Comparison of ENCODE assay signal across 13 cellular contexts in the genomic region with DNA sequence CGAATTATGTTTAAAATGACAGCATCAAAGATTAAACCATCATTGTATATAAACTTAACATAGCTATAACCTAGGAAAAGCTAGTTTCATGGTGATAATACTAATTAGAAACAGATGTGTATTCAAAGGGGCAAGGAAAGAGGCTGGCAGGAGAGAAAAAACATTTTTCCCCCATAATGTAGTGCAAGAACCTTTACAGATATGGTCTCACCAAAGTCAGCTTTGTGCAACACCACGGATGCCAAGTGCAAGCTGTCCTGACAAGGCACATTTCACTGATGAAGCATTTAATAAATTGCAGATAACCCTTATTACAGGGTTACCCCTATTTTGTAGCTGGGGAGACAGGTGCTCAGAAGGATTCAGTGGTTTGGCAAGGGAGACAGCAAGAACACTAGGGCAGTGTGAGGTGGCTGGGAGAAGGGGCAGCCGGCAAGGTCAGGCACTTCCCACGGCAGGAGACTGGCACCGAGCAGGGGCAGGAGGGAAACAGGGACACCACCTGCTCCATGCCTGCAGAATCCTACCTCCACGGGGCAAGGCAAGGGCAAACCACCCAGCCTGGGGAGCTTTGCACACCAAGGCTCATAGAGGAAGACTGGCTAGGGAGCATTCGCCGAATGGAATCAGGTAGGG. TPM values are rescaled to one million over a fixed set of nuclear protein-coding genes. Genes with fewer than 3 reads are reported as not detected.
DNase-seq lines count a peak whose midpoint lies in the region; ATAC-seq and TF ChIP-seq lines count a peak whose summit lies in the region.
"Had no signal": no experiment of that assay in that cellular context is flagged by ENCODE, and none has a peak within 500 bp of the region (broad histone marks: within the 10 kb centered on the region; RNA-seq: fewer than 3 reads in every experiment).

No MANE protein-coding gene starts in this region.

- peaks cover 36% of the 10 kb centered on the region for H3K79me2 ChIP-seq in PC-9 (ENCODE audit: low read depth)

- H3K36me3 ChIP-seq in PC-9 (ENCODE audit: low read depth) = no peaks in the 10 kb centered on the region
- peaks cover 0 to 9% (median 7%) of the 10 kb centered on the region in 4 donors for H3K36me3 ChIP-seq in stomach

- H4K20me1 ChIP-seq in PC-9 (ENCODE audit: insufficient read depth) = no peaks in the 10 kb centered on the region

- H3K4me2 ChIP-seq in PC-9 = peak overlapping the region; percentile 66

- no peak overlapping the region for H2AFZ ChIP-seq in PC-9

- no peak for ATAC-seq in foreskin keratinocyte
- ATAC-seq in HG03457 (IDR thresholded peaks at IDR 0.05; ENCODE audit: unreplicated experiment) = no peak
- ATAC-seq: effector memory CD8-positive, alpha-beta T cell; naive thymus-derived CD8-positive, alpha-beta T cell had no signal

- H3K9me3 ChIP-seq in PC-9 (ENCODE audit: insufficient read depth, low read depth) (no peaks in the 10 kb centered on the region), stomach (no peaks in the 10 kb centered on the region)

- H3K4me1 ChIP-seq in PC-9 (replicated peaks; ENCODE audit: insufficient read depth) = peaks cover 55% of the 10 kb centered on the region
- H3K4me1 ChIP-seq in stomach = peaks cover 41 to 78% (median 59%) of the 10 kb centered on the region in 4 donors
- peaks cover 9% of the 10 kb centered on the region for H3K4me1 ChIP-seq in foreskin keratinocyte

- TF ChIP-seq POLR2A in stomach (IDR thresholded peaks at IDR 0.05) = no peak

- POLR2A ChIA-PET in PC-9 (lab: Charles Lee; ENCODE audit: unreplicated experiment) = no interaction called here

- no peak for TF ChIP-seq EP300 in stomach (IDR thresholded peaks at IDR 0.05)

- DNase-seq in PC-9 = peak in 1 of 2 experiments; percentile 1
- peak; percentile 63 for DNase-seq in cerebellar cortex (ENCODE audit: low spot score)
- peak; percentile 13 for DNase-seq in kidney glomerular epithelial cell (lab: John Stamatoyannopoulos, UW)
- no peak for DNase-seq in stomach
- no peak for DNase-seq in foreskin keratinocyte
- no peak for DNase-seq in Ammon's horn (ENCODE audit: low spot score)
- no peak for DNase-seq in KBM-7
- DNase-seq: activated naive CD4-positive, alpha-beta T cell treated with anti-CD3 and anti-CD28 coated beads, Interleukin-2, amount 10 ng/mL, durations not matched to agents 7 days and 5 days; CD8-positive, alpha-beta memory T cell; effector memory CD8-positive, alpha-beta T cell; naive thymus-derived CD8-positive, alpha-beta T cell; NCI-H187 had no signal

- H3F3A ChIP-seq in PC-9 (ENCODE audit: insufficient read depth, low read depth) = peaks cover 23% of the 10 kb centered on the region

- WGBS in stomach, 5 donors = 36 to 64% (median 54%) methylated on average over 8 of the region's 8 CpGs

- intact Hi-C loops in PC-9 (cut with micrococcal nuclease; ENCODE audit: unreplicated experiment) = loop anchor here (2.0 to 10.0 kb wide), 2 partner anchors 90 to 374 kb away; a partner anchor contains a TSS
- intact Hi-C loops in stomach (cut with DNase I; ENCODE audit: low total_unique reads) = no loop called here

- in situ Hi-C loops in KBM-7 (cut with MboI; ENCODE audit: low pct_unique_long_range_greater_than_20kb, low sequenced_read_pairs) = no loop called here

- H3K27me3 ChIP-seq in PC-9 (ENCODE audit: insufficient read depth, low read depth) (no peaks in the 10 kb centered on the region), stomach (no peaks in the 10 kb centered on the region), foreskin keratinocyte (no peaks in the 10 kb centered on the region)

- CTCF ChIA-PET in PC-9 (lab: Charles Lee) = interaction anchor here (1.1 kb wide), 1 partner anchor 154 kb away, joined by 3 read pairs; no protein-coding TSS in a partner anchor

- no TSS peak for BruUV-seq in PC-9 (replicated peaks; lab: Mats Ljungman, UMichigan)

- no peak overlapping the region; the same call in 1 of the 2 replicates for H3K4me3 ChIP-seq in PC-9
- H3K4me3 ChIP-seq in stomach = no peak overlapping the region

- peak overlapping the region; percentile 87 for H3K27ac ChIP-seq in PC-9
- peak overlapping the region; percentile 60 to 84 (median 73) for H3K27ac ChIP-seq in stomach
- H3K27ac ChIP-seq in foreskin keratinocyte = no peak overlapping the region

- TF ChIP-seq CTCF in PC-9 (conservative IDR thresholded peaks at IDR 0.05) (no peak), stomach (IDR thresholded peaks at IDR 0.05) (no peak), foreskin keratinocyte (conservative IDR thresholded peaks at IDR 0.05) (no peak)

- H3K9me2 ChIP-seq in PC-9 (ENCODE audit: insufficient read depth) = no peaks in the 10 kb centered on the region

RNA-seq across cellular contexts. Expression of a gene that starts 6.5 kb away (rescaled TPM):
- 18.5 and 20.6 TPM in 2 replicates for total RNA-seq in PC-9 (2021)
- 100 to 1,000 TPM in 1 of 5 donors, 10 to 100 TPM in 4; 35.1 to 150 (median 85.2) TPM for total RNA-seq in stomach
- 10 to 100 TPM; 10.9 to 60.2 (median 58.0) TPM for polyA plus RNA-seq in stomach
- total RNA-seq in foreskin keratinocyte = 8.3 and 8.9 TPM in 2 replicates
- polyA plus RNA-seq in foreskin keratinocyte = 2.9 and 3.2 TPM in 2 replicates

RNA-seq across cellular contexts. Expression of a gene that starts 34.1 kb away (rescaled TPM):
- 0.52 and 0.73 TPM in 2 replicates for total RNA-seq in PC-9 (2021)
- 1 to 10 TPM in 3 of 5 donors, not detected in 2; 3.5 to 9.0 (median 5.5) TPM for total RNA-seq in stomach
- polyA plus RNA-seq in stomach = under 1 TPM in 2 of 3 donors, not detected in 1; 0.25 to 0.46 TPM
- total RNA-seq in foreskin keratinocyte = 0.17 and 0.18 TPM in 2 replicates
- polyA plus RNA-seq in foreskin keratinocyte = 0.12 and 0.19 TPM in 2 replicates

Comparison
In these comparisons a context has a peak if more than half of its experiments do, and no peak if none do; other contexts are left out.
1. DNase-seq: peak in cerebellar cortex (single experiment) and kidney glomerular epithelial cell (single experiment); none in stomach (single experiment), foreskin keratinocyte (0 of 2), Ammon's horn (single experiment) and KBM-7 (single experiment).